ENCODE assay signal across 1 cellular context in genomic region chr2:128321784-128322650, GRCh38.
TF ChIP-seq lines count a peak whose summit lies in the region.

No MANE protein-coding gene starts in this region.

TF ChIP-seq in GM12878, 131 proteins besides CTCF, POLR2A, EP300 and RAD21 (continued from another document and continues in another):
- peak; percentile 71 for TF ChIP-seq NKRF (conservative IDR thresholded peaks at IDR 0.05)
- no peak for TF ChIP-seq ETV6 (conservative IDR thresholded peaks at IDR 0.05 in 1 of 2, IDR thresholded peaks at IDR 0.05 in 1 of 2; ENCODE audit: borderline replicate concordance in 1 of 2, low read depth in 1 of 2)
- TF ChIP-seq PAX5 (IDR thresholded peaks at IDR 0.05; ENCODE audit: borderline replicate concordance, low read depth, low read length): no peak
- no peak for TF ChIP-seq ESRRA (IDR thresholded peaks at IDR 0.05; ENCODE audit: low read length)
- peak; percentile 91; the same call in 1 of the 2 replicates for TF ChIP-seq SMARCA5 (IDR thresholded peaks at IDR 0.05)
- 0 out of 2 replicates have a peak, but pooled peaks have one; percentile 23 for TF ChIP-seq JUND (IDR thresholded peaks at IDR 0.05; ENCODE audit: low read depth, low read length)
- no peak for TF ChIP-seq HSF1 (IDR thresholded peaks at IDR 0.05; ENCODE audit: low read depth, low read length)
- TF ChIP-seq NFYA (IDR thresholded peaks at IDR 0.05; ENCODE audit: borderline replicate concordance, low read depth, low read length): no peak
- TF ChIP-seq NR2C1 (IDR thresholded peaks at IDR 0.05): peak; percentile 43
- peak; percentile 20 for TF ChIP-seq E4F1 (IDR thresholded peaks at IDR 0.05; ENCODE audit: borderline replicate concordance, partially characterized antibody)
- no peak for TF ChIP-seq NR2C2 (IDR thresholded peaks at IDR 0.05; ENCODE audit: borderline replicate concordance, control insufficient read depth, insufficient read length, low read depth)
- no peak for TF ChIP-seq BCL11A (IDR thresholded peaks at IDR 0.05; ENCODE audit: low read depth, low read length)
- no peak for TF ChIP-seq ATF2 (IDR thresholded peaks at IDR 0.05; ENCODE audit: low read length)
- TF ChIP-seq PAX8 (IDR thresholded peaks at IDR 0.05): no peak
- TF ChIP-seq MEF2B (IDR thresholded peaks at IDR 0.05; ENCODE audit: partially characterized antibody, poor library complexity, severe bottlenecking): no peak
- no peak for TF ChIP-seq BCLAF1 (IDR thresholded peaks at IDR 0.05)
- TF ChIP-seq USF1 (IDR thresholded peaks at IDR 0.05; ENCODE audit: borderline replicate concordance, extremely low read length, insufficient read depth, low read depth, low read length): no peak
- TF ChIP-seq MTA2 (IDR thresholded peaks at IDR 0.05; ENCODE audit: low read depth): no peak
- TF ChIP-seq ATF7 (IDR thresholded peaks at IDR 0.05; ENCODE audit: low read depth): no peak
- TF ChIP-seq CHD4 (IDR thresholded peaks at IDR 0.05): no peak
- TF ChIP-seq ZNF592 (IDR thresholded peaks at IDR 0.05): peak; percentile 81
- peak; percentile 86; the same call in 1 of the 2 replicates for TF ChIP-seq DPF2 (IDR thresholded peaks at IDR 0.05)
- TF ChIP-seq SMAD5 (IDR thresholded peaks at IDR 0.05; ENCODE audit: low read depth): no peak
- no peak for TF ChIP-seq HDAC2 (IDR thresholded peaks at IDR 0.05)
- TF ChIP-seq TBL1XR1 (IDR thresholded peaks at IDR 0.05; ENCODE audit: low read depth, low read length): no peak; the same call in 1 of the 2 replicates
- TF ChIP-seq CEBPB (IDR thresholded peaks at IDR 0.05; ENCODE audit: borderline replicate concordance in 1 of 2, low read depth in 2 of 2, low read length in 2 of 2): no peak
- TF ChIP-seq ZSCAN29 (IDR thresholded peaks at IDR 0.05): no peak
- peak; percentile 70 for TF ChIP-seq SMC3 (IDR thresholded peaks at IDR 0.05; ENCODE audit: borderline replicate concordance, low read length)
- TF ChIP-seq SIX5 (IDR thresholded peaks at IDR 0.05; ENCODE audit: low read depth, low read length, severe bottlenecking): no peak
- TF ChIP-seq CHD1 (IDR thresholded peaks at IDR 0.05; ENCODE audit: low read depth, low read length): peak; percentile 77; the same call in 1 of the 2 replicates
- TF ChIP-seq YBX1 (IDR thresholded peaks at IDR 0.05): no peak
- TF ChIP-seq EGR1 (IDR thresholded peaks at IDR 0.05; ENCODE audit: borderline replicate concordance in 1 of 2, low read depth in 2 of 2, low read length in 2 of 2): peak in 1 of 2 experiments; percentile 64; a peak in 2 of 3 replicates
- TF ChIP-seq ZBTB4 (CRISPR knock-in tag; IDR thresholded peaks at IDR 0.05): no peak
- TF ChIP-seq EZH2 (IDR thresholded peaks at IDR 0.05; ENCODE audit: borderline replicate concordance, control insufficient read depth, low read depth, low read length): no peak
- TF ChIP-seq ZBED1 (IDR thresholded peaks at IDR 0.05; ENCODE audit: borderline replicate concordance): no peak
- no peak for TF ChIP-seq PML (IDR thresholded peaks at IDR 0.05; ENCODE audit: low read length)
- no peak for TF ChIP-seq ZNF274 (IDR thresholded peaks at IDR 0.05; ENCODE audit: insufficient read depth, insufficient read length)
- no peak for TF ChIP-seq TARDBP (IDR thresholded peaks at IDR 0.05; ENCODE audit: borderline replicate concordance)
- TF ChIP-seq MTA3 (IDR thresholded peaks at IDR 0.05; ENCODE audit: borderline replicate concordance, low read length): no peak
- TF ChIP-seq POLR2AphosphoS2 (IDR thresholded peaks at IDR 0.05; ENCODE audit: low read depth, low read length): no peak
- TF ChIP-seq BRCA1 (IDR thresholded peaks at IDR 0.05; ENCODE audit: low read depth, low read length): no peak
